Comparison of ENCODE assay signal across 13 cellular contexts in the genomic region with DNA sequence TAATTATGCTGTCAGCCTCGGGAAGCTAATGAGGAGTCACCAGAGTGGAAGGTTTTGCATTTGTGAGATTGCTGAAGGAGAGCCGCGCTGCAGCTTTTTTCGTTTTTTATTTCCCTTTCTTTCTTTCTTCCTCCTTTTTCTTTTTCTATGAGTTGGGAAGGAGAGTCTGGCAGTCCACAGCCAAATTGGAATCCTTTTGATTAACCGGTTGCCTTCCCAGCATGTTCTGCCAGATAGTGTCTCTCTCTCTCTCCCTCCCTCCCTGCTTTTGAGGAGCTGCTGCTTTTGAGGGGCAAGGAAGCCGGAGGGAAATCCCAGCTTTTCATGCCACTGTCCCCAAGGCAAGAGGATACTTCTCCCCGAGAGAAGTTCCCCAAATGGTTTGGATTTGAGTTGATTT.
DNase-seq lines count a peak whose midpoint lies in the region; ATAC-seq and TF ChIP-seq lines count a peak whose summit lies in the region.
"Had no signal": no experiment of that assay in that cellular context is flagged by ENCODE, and none has a peak within 500 bp of the region (broad histone marks: within the 10 kb centered on the region; RNA-seq: fewer than 3 reads in every experiment).

No MANE protein-coding gene starts in this region.

- no peak overlapping the region for H3K56ac ChIP-seq in H9 (ENCODE audit: insufficient read length, low read depth, low read length)

- H3K9me3 Mint-ChIP-seq in H9 (no peaks in the 10 kb centered on the region), natural killer cell (no peaks in the 10 kb centered on the region)
- H3K9me3 Mint-ChIP-seq: activated T-helper 2 cell treated with anti-CD3 and anti-CD28 coated beads, Interferon-gamma antibody, Interleukin-2, Interleukin-4, amounts not matched to agents 10 μg/mL and 5 μg/mL and 100 μg/mL, durations not matched to agents 14 hours and 24 hours and 36 hours had no signal

- H3T11ph ChIP-seq in H9 (ENCODE audit: low read length), result no peak overlapping the region

- H3K27me3 ChIP-seq in H9 (ENCODE audit: insufficient read depth, low read length), result no peaks in the 10 kb centered on the region
- H3K27me3 ChIP-seq in adipocyte (replicated peaks; ENCODE audit: control insufficient read depth, insufficient read depth, low read length), result no peaks in the 10 kb centered on the region
- no peaks in the 10 kb centered on the region for H3K27me3 ChIP-seq in iPS-20b (ENCODE audit: insufficient read depth, low read length)
- no peaks in the 10 kb centered on the region for H3K27me3 ChIP-seq in gastrocnemius medialis
- no peaks in the 10 kb centered on the region for H3K27me3 ChIP-seq in tibial artery

- H3K79me2 ChIP-seq in H9 (ENCODE audit: insufficient read depth, low read length), result no peaks in the 10 kb centered on the region

- no peak overlapping the region for H4K8ac ChIP-seq in H9 (replicated peaks; ENCODE audit: insufficient read length, low read depth, low read length)

- H3K36me3 Mint-ChIP-seq in H9 (ENCODE audit: insufficient read depth in 1 of 3, low read depth in 3 of 3), result no peaks in the 10 kb centered on the region
- H3K36me3 Mint-ChIP-seq in natural killer cell, result no peaks in the 10 kb centered on the region

- no peak overlapping the region for H3K4ac ChIP-seq in H9 (ENCODE audit: low read depth, low read length)

- in situ Hi-C loops in gastrocnemius medialis (cut with MboI; ENCODE audit: low sequenced_read_pairs in 4 of 4), result loop anchor here in 1 of 4 donors (10.0 kb wide), 1 partner anchor 146 kb away; the partner anchor contains the start of gene FZD7

- CTCF ChIA-PET in RWPE1 (lab: Yijun Ruan, JAX), result interaction anchor here (0.6 to 0.7 kb wide), 2 partner anchors 47 to 144 kb away, joined by 3 read pairs; no protein-coding TSS in a partner anchor

- H3K4me1 ChIP-seq in H9 (ENCODE audit: insufficient read depth, low read length) (peaks cover 3% of the 10 kb centered on the region; the same call in 1 of the 2 replicates), adipocyte (ENCODE audit: control insufficient read depth, insufficient read depth, low read length) (peaks cover 18% of the 10 kb centered on the region), iPS-20b (ENCODE audit: insufficient read depth, low read length) (peaks cover 9% of the 10 kb centered on the region), gastrocnemius medialis (peaks cover 16 to 25% of the 10 kb centered on the region in 2 donors), tibial artery (peaks cover 0 to 10% (median 7%) of the 10 kb centered on the region in 4 donors)

- no peak overlapping the region for H2BK15ac ChIP-seq in H9 (ENCODE audit: low read depth, low read length)

- H3K27ac Mint-ChIP-seq in H9, result peak overlapping the region in 2 of 3 experiments; percentile 10 to 65; a peak in 3 of 7 replicates
- H3K27ac Mint-ChIP-seq in natural killer cell, result no peak overlapping the region
- H3K27ac Mint-ChIP-seq: activated T-helper 2 cell treated with anti-CD3 and anti-CD28 coated beads, Interferon-gamma antibody, Interleukin-2, Interleukin-4, amounts not matched to agents 10 μg/mL and 5 μg/mL and 100 μg/mL, durations not matched to agents 14 hours and 24 hours and 36 hours had no signal

- intact Hi-C loops in gastrocnemius medialis (cut with DNase I; ENCODE audit: low total_unique reads) (no loop called here), tibial artery (cut with DNase I; ENCODE audit: low total_unique reads) (no loop called here), natural killer cell (cut with micrococcal nuclease) (no loop called here)

- H3K36me3 ChIP-seq in adipocyte (ENCODE audit: control insufficient read depth, insufficient read depth, low read length, severe bottlenecking), result no peaks in the 10 kb centered on the region
- H3K36me3 ChIP-seq in iPS-20b (ENCODE audit: insufficient read depth, low read depth, low read length), result no peaks in the 10 kb centered on the region
- H3K36me3 ChIP-seq in gastrocnemius medialis, result no peaks in the 10 kb centered on the region
- H3K36me3 ChIP-seq in tibial artery, result no peaks in the 10 kb centered on the region

- H2AK5ac ChIP-seq in H9 (ENCODE audit: insufficient read length, low read length), result no peak overlapping the region

- H2BK5ac ChIP-seq in H9 (ENCODE audit: insufficient read length, low read length), result no peak overlapping the region

- peak overlapping the region; percentile 26 for H3K9ac ChIP-seq in H9 (ENCODE audit: extremely low read depth, insufficient read length, low read length)
- peak overlapping the region; percentile 58 for H3K9ac ChIP-seq in adipocyte (ENCODE audit: low read length)
- peak overlapping the region; percentile 18; the same call in 1 of the 2 replicates for H3K9ac ChIP-seq in iPS-20b (ENCODE audit: low read depth, low read length)

- ATAC-seq in gastrocnemius medialis (no peak), GM21526 (IDR thresholded peaks at IDR 0.05; ENCODE audit: low FRiP score, unreplicated experiment) (no peak), natural killer cell (no peak)

- H4K91ac ChIP-seq in H9 (ENCODE audit: insufficient read length, low read depth, low read length), result no peak overlapping the region

- no peak overlapping the region for H2BK120ac ChIP-seq in H9 (ENCODE audit: low read depth, low read length, poor library complexity, severe bottlenecking)

- H3K9me3 ChIP-seq in H9 (ENCODE audit: control insufficient read depth, low read depth, low read length) (no peaks in the 10 kb centered on the region), adipocyte (ENCODE audit: control insufficient read depth, low read length) (no peaks in the 10 kb centered on the region), iPS-20b (ENCODE audit: insufficient read depth, low read depth, low read length) (no peaks in the 10 kb centered on the region), gastrocnemius medialis (no peaks in the 10 kb centered on the region), tibial artery (no peaks in the 10 kb centered on the region)

- no peak for TF ChIP-seq POLR2A in gastrocnemius medialis (IDR thresholded peaks at IDR 0.05)

- peak overlapping the region; percentile 83 for H2AFZ ChIP-seq in H9 (ENCODE audit: low read length)

- no peak overlapping the region for H2BK12ac ChIP-seq in H9 (ENCODE audit: insufficient read length, low read depth, low read length)

- H3K4me1 Mint-ChIP-seq in H9 (peaks cover 22 to 35% of the 10 kb centered on the region in 2 experiments), natural killer cell (no peaks in the 10 kb centered on the region)

- no peak overlapping the region for H3K14ac ChIP-seq in H9 (ENCODE audit: insufficient read depth, low read length)

- no peak overlapping the region for H2BK20ac ChIP-seq in H9 (ENCODE audit: low read depth, low read length, poor library complexity, severe bottlenecking)

- POLR2A ChIA-PET in RWPE1 (lab: Yijun Ruan, JAX; ENCODE audit: low non-redundant PET), result no interaction called here

- H3K18ac ChIP-seq in H9 (ENCODE audit: insufficient read length, low read depth, low read length), result no peak overlapping the region

- H3K79me1 ChIP-seq in H9 (ENCODE audit: insufficient read depth, low read depth, low read length, poor library complexity, severe bottlenecking), result no peaks in the 10 kb centered on the region

- no peak overlapping the region for H3K27ac ChIP-seq in H9 (ENCODE audit: insufficient read length, low read depth, low read length)
- H3K27ac ChIP-seq in iPS-20b (ENCODE audit: low read length), result no peak overlapping the region
- peak overlapping the region; percentile 20 to 58 (median 38) for H3K27ac ChIP-seq in gastrocnemius medialis
- H3K27ac ChIP-seq in tibial artery, result no peak overlapping the region
- no peak overlapping the region for H3K27ac ChIP-seq in RWPE1

- WGBS in H9 (ENCODE audit: extremely low coverage, insufficient read length, low lambda C conversion rate), result no CpG with 5 or more reads among the region's 7 CpGs

- peaks cover 3% of the 10 kb centered on the region for H3K23me2 ChIP-seq in H9 (ENCODE audit: insufficient read length, low read depth, low read length, poor library complexity, severe bottlenecking)

- TF ChIP-seq CTCF in H9 (conservative IDR thresholded peaks at IDR 0.05), result no peak
- no peak for TF ChIP-seq CTCF in gastrocnemius medialis (IDR thresholded peaks at IDR 0.05 in 4 of 5, conservative IDR thresholded peaks at IDR 0.05 in 1 of 5)
- TF ChIP-seq CTCF in tibial artery (IDR thresholded peaks at IDR 0.05), result no peak
- no peak for TF ChIP-seq CTCF in RWPE1 (conservative IDR thresholded peaks at IDR 0.05; ENCODE audit: low read depth)
- TF ChIP-seq CTCF in natural killer cell (IDR thresholded peaks at IDR 0.05), result no peak

- H3K23ac ChIP-seq in H9 (ENCODE audit: insufficient read length, low read depth, low read length), result no peak overlapping the region

- peak overlapping the region; percentile 60 for H3K4me2 ChIP-seq in H9 (ENCODE audit: insufficient read depth, insufficient read length, low read length)

- H3K4me3 ChIP-seq in adipocyte (ENCODE audit: low read length), result peak overlapping the region; percentile 68
- H3K4me3 ChIP-seq in iPS-20b (ENCODE audit: low read length), result peak overlapping the region; percentile 53
- H3K4me3 ChIP-seq in gastrocnemius medialis, result peak overlapping the region; percentile 8 to 49 (median 38)
- peak overlapping the region in 1 of 2 donors; percentile 12 for H3K4me3 ChIP-seq in tibial artery
- H3K4me3 ChIP-seq: lung had no signal

- no peaks in the 10 kb centered on the region for H4K20me1 ChIP-seq in H9 (ENCODE audit: control insufficient read depth, insufficient read depth, insufficient read length)

- H4K5ac ChIP-seq in H9 (ENCODE audit: insufficient read length, low read depth, low read length), result no peak overlapping the region

- H3K4me3 Mint-ChIP-seq in H9 (peak overlapping the region; percentile 52 to 71), natural killer cell (no peak overlapping the region)

- no peaks in the 10 kb centered on the region; the same call in 1 of the 2 replicates for H3K27me3 Mint-ChIP-seq in H9 (ENCODE audit: low read depth)
- H3K27me3 Mint-ChIP-seq in natural killer cell (ENCODE audit: low read depth in 2 of 2), result peaks cover 14 to 45% of the 10 kb centered on the region in 2 donors

- DNase-seq in H9, result no peak
- DNase-seq in adipocyte (ENCODE audit: low read depth), result peak; percentile 36
- no peak for DNase-seq in gastrocnemius medialis
- DNase-seq in tibial artery, result no peak
- no peak for DNase-seq in RWPE1 (ENCODE audit: low spot score)
- DNase-seq in natural killer cell, result no peak
- DNase-seq: Calu3, cerebellar nuclear complex, NCI-H446 had no signal

Comparison
In these comparisons a context has a peak if more than half of its experiments do, and no peak if none do; other contexts are left out.
1. H3K27ac ChIP-seq: peak in gastrocnemius medialis (4 of 4); none in H9 (single experiment), iPS-20b (single experiment), tibial artery (0 of 2) and RWPE1 (single experiment).
2. H3K27ac Mint-ChIP-seq: peak in H9 (2 of 3); none in natural killer cell (0 of 2).
3. Peak in every context shown above with its lines, with median percentiles within 50 percentile points of each other: H3K9ac ChIP-seq.